Comparison of ENCODE assay signal across 8 cellular contexts in genomic region chr9:110048976-110049698, GRCh38.
DNase-seq lines count a peak whose midpoint lies in the region; ATAC-seq, FAIRE-seq and TF ChIP-seq lines count a peak whose summit lies in the region.

No MANE protein-coding gene starts in this region.

- peak overlapping the region; percentile 95 for H3K27ac Mint-ChIP-seq in stimulated activated memory B cell treated with anti-CD40 and anti-IgM and Interleukin-4, amounts not matched to agents 10 μg/mL and 1 μg/mL and 100 μg/mL, for 72 hours

- H3K9ac ChIP-seq in kidney (ENCODE audit: low read length in 2 of 2): peak overlapping the region; percentile 77 to 78

- no peak for TF ChIP-seq POLR2A in body of pancreas (IDR thresholded peaks at IDR 0.05)

- H3K36me3 Mint-ChIP-seq in stimulated activated memory B cell treated with anti-CD40 and anti-IgM and Interleukin-4, amounts not matched to agents 10 μg/mL and 1 μg/mL and 100 μg/mL, for 72 hours: peaks cover 54% of the 10 kb centered on the region

- peaks cover 0 to 23% of the 10 kb centered on the region in 2 donors for H3K27me3 ChIP-seq in body of pancreas

- ATAC-seq in HG02943 (IDR thresholded peaks at IDR 0.05; ENCODE audit: low read depth, unreplicated experiment) (peak; percentile 17), body of pancreas (peak; percentile 31), GM18870 (IDR thresholded peaks at IDR 0.05; ENCODE audit: unreplicated experiment) (no peak)
- ATAC-seq in stimulated activated memory B cell treated with anti-CD40 and anti-IgM and Interleukin-4, amounts not matched to agents 10 μg/mL and 1 μg/mL and 100 μg/mL, for 72 hours: peak; percentile 22

- 1 to 5% methylated on average over 20 to 35 of the region's 35 CpGs for WGBS in body of pancreas, 2 donors

- H3K9me3 Mint-ChIP-seq in stimulated activated memory B cell treated with anti-CD40 and anti-IgM and Interleukin-4, amounts not matched to agents 10 μg/mL and 1 μg/mL and 100 μg/mL, for 72 hours: no peaks in the 10 kb centered on the region

- TF ChIP-seq CTCF in body of pancreas (IDR thresholded peaks at IDR 0.05): no peak
- TF ChIP-seq CTCF in kidney (IDR thresholded peaks at IDR 0.05; ENCODE audit: borderline replicate concordance, extremely low read depth, insufficient read depth): no peak

- H3K4me1 ChIP-seq in body of pancreas (peaks cover 27% of the 10 kb centered on the region), kidney (ENCODE audit: control insufficient read depth in 1 of 2, insufficient read depth in 1 of 2, low read depth in 1 of 2, low read length in 2 of 2) (peaks cover 0 to 9% of the 10 kb centered on the region in 2 donors)

- no peak for FAIRE-seq in kidney (lab: Jason Lieb, UNC)

- no peaks in the 10 kb centered on the region for H3K27me3 Mint-ChIP-seq in stimulated activated memory B cell treated with anti-CD40 and anti-IgM and Interleukin-4, amounts not matched to agents 10 μg/mL and 1 μg/mL and 100 μg/mL, for 72 hours

- H3K9me3 ChIP-seq in body of pancreas (no peaks in the 10 kb centered on the region), kidney (ENCODE audit: control insufficient read depth in 1 of 2, low read length in 2 of 2) (no peaks in the 10 kb centered on the region)

- H3K4me3 Mint-ChIP-seq in stimulated activated memory B cell treated with anti-CD40 and anti-IgM and Interleukin-4, amounts not matched to agents 10 μg/mL and 1 μg/mL and 100 μg/mL, for 72 hours: peak overlapping the region; percentile 97

- H3K36me3 ChIP-seq in body of pancreas (replicated peaks in 1 of 2; ENCODE audit: insufficient read depth in 1 of 2, low read depth in 2 of 2): no peaks in the 10 kb centered on the region
- no peaks in the 10 kb centered on the region for H3K36me3 ChIP-seq in kidney (ENCODE audit: control insufficient read depth in 1 of 2, insufficient read depth in 2 of 2, low read length in 2 of 2)

- peaks cover 43% of the 10 kb centered on the region for H3K4me1 Mint-ChIP-seq in stimulated activated memory B cell treated with anti-CD40 and anti-IgM and Interleukin-4, amounts not matched to agents 10 μg/mL and 1 μg/mL and 100 μg/mL, for 72 hours

- peak overlapping the region in 3 of 4 donors; percentile 9 to 32 (median 10) for H3K27ac ChIP-seq in body of pancreas
- peak overlapping the region; percentile 82 to 84 for H3K27ac ChIP-seq in kidney (ENCODE audit: low read depth in 2 of 2, low read length in 2 of 2)

- H3K4me3 ChIP-seq in body of pancreas (peak overlapping the region; percentile 10 to 21), kidney (ENCODE audit: low read length in 2 of 2) (peak overlapping the region; percentile 87 to 88)

- intact Hi-C loops in body of pancreas (cut with DNase I) (no loop called here), kidney (cut with DNase I) (no loop called here)

- DNase-seq in NCI-H510A treated with DMSO at 0.1 percent for 48 hours (lab: John Stamatoyannopoulos, UW) (peak; percentile 38), NCI-H510A (lab: John Stamatoyannopoulos, UW) (no peak), RPMI7951 (ENCODE audit: low read depth) (peak; percentile 47), body of pancreas (peak in 1 of 4 donors; percentile 12), kidney (peak; percentile 70)
